Comparison of ENCODE assay signal across 12 cellular contexts in the genomic region with DNA sequence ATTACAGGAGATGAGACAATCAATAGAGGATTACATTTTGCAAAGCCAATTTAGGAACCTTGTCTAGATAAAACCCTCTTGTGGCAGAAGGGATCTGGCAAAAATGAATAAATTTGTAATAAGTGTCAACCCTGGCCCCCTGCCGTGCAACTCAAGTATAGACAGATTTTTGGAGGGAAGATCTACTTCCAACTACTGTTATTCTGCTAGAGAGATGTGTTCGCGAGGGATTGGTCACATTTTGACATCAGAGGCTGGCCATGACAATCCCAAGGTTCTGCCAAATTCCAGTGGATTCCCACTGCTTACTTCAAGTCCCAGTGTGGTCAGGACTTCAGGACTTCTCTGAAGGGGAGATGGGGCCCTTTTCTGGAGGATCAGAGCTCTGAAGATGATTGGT.
A peak's percentile ranks its signal among the peaks of the same experiment; 100 is the strongest.
DNase-seq lines count a peak whose midpoint lies in the region; ATAC-seq, FAIRE-seq and TF ChIP-seq lines count a peak whose summit lies in the region.
"Had no signal": no experiment of that assay in that cellular context is flagged by ENCODE, and none has a peak within 500 bp of the region (broad histone marks: within the 10 kb centered on the region; RNA-seq: fewer than 3 reads in every experiment).

No MANE protein-coding gene starts in this region.

- no peak overlapping the region for H3K27ac Mint-ChIP-seq in activated CD4-positive, alpha-beta T cell treated with anti-CD3 and anti-CD28 coated beads, Interleukin-2, amount 10 ng/mL, durations not matched to agents 7 days and 5 days
- H3K27ac Mint-ChIP-seq in immature natural killer cell, result no peak overlapping the region
- H3K27ac Mint-ChIP-seq: activated naive CD4-positive, alpha-beta T cell treated with anti-CD3 and anti-CD28 coated beads for 36 hours had no signal

- H3K27me3 ChIP-seq in keratinocyte (ENCODE audit: control insufficient read depth, extremely low read depth, insufficient read depth, low read length), result peaks cover 27% of the 10 kb centered on the region
- no peaks in the 10 kb centered on the region for H3K27me3 ChIP-seq in thymus (ENCODE audit: control insufficient read depth, insufficient read depth)

- H3K4me2 ChIP-seq in keratinocyte (ENCODE audit: control insufficient read depth, extremely low read depth, insufficient read depth, low read depth, low read length), result peak overlapping the region; percentile 56

- H3K4me1 ChIP-seq in keratinocyte (ENCODE audit: control insufficient read depth, extremely low read depth, insufficient read depth, low read length) (peaks cover 38% of the 10 kb centered on the region), thymus (ENCODE audit: control insufficient read depth, insufficient read depth, low read length) (peaks cover 8% of the 10 kb centered on the region)

- DNase-seq in Jurkat, Clone E6-1 (ENCODE audit: low read depth, low spot score), result peak; percentile 59
- DNase-seq in amniotic epithelial cell (ENCODE audit: low read depth) (peak; percentile 67), keratinocyte (ENCODE audit: low read depth, low spot score) (no peak), DMS153 treated with DMSO at 0.1 percent for 48 hours (lab: John Stamatoyannopoulos, UW; ENCODE audit: unreplicated experiment) (no peak), immature natural killer cell (no peak)
- no peak for DNase-seq in activated CD4-positive, alpha-beta T cell treated with anti-CD3 and anti-CD28 coated beads, Interleukin-2, amount 10 ng/mL, durations not matched to agents 7 days and 5 days
- DNase-seq: activated CD4-positive, alpha-beta T cell treated with anti-CD3 and anti-CD28 coated beads for 4 hours; activated naive CD4-positive, alpha-beta T cell treated with anti-CD3 and anti-CD28 coated beads for 36 hours; DMS79 treated with DMSO at 0.1 percent for 48 hours; NCI-H187 had no signal

- H3K36me3 ChIP-seq in keratinocyte (ENCODE audit: control insufficient read depth in 2 of 2, extremely low read depth in 1 of 2, insufficient read depth in 2 of 2, low read length in 2 of 2) (no peaks in the 10 kb centered on the region), thymus (ENCODE audit: control insufficient read depth, insufficient read depth) (no peaks in the 10 kb centered on the region)

- no peak overlapping the region for H3K4me3 ChIP-seq in Jurkat, Clone E6-1 (ENCODE audit: low read length)
- no peak overlapping the region for H3K4me3 ChIP-seq in keratinocyte (ENCODE audit: control insufficient read depth in 2 of 3, extremely low read depth in 1 of 3, insufficient read depth in 2 of 3, low read depth in 1 of 3, low read length in 3 of 3)
- H3K4me3 ChIP-seq in thymus (ENCODE audit: low read length), result no peak overlapping the region

- H3K9me3 ChIP-seq in keratinocyte (ENCODE audit: control insufficient read depth, low read depth, low read length), result no peaks in the 10 kb centered on the region
- no peaks in the 10 kb centered on the region for H3K9me3 ChIP-seq in thymus (ENCODE audit: control insufficient read depth)

- no peak for TF ChIP-seq CTCF in keratinocyte (optimal IDR thresholded peaks at IDR 0.05 in 1 of 3, IDR thresholded peaks at IDR 0.05 in 1 of 3, conservative IDR thresholded peaks at IDR 0.05 in 1 of 3; ENCODE audit: extremely low read depth in 1 of 3, insufficient read depth in 2 of 3, low read length in 3 of 3)

- CTCF ChIA-PET in activated CD4-positive, alpha-beta T cell treated with anti-CD3 and anti-CD28 coated beads, Interleukin-2, amount 10 ng/mL, durations not matched to agents 7 days and 5 days (lab: Charles Lee), result no interaction called here

- no peak overlapping the region for H2AFZ ChIP-seq in keratinocyte (ENCODE audit: control insufficient read depth, low read length)

- no peaks in the 10 kb centered on the region for H3K36me3 Mint-ChIP-seq in activated CD4-positive, alpha-beta T cell treated with anti-CD3 and anti-CD28 coated beads, Interleukin-2, amount 10 ng/mL, durations not matched to agents 7 days and 5 days (ENCODE audit: low read depth)
- H3K36me3 Mint-ChIP-seq in immature natural killer cell, result no peaks in the 10 kb centered on the region

- H3K27me3 Mint-ChIP-seq in activated CD4-positive, alpha-beta T cell treated with anti-CD3 and anti-CD28 coated beads, Interleukin-2, amount 10 ng/mL, durations not matched to agents 7 days and 5 days, result peaks cover 17% of the 10 kb centered on the region
- H3K27me3 Mint-ChIP-seq in immature natural killer cell (ENCODE audit: low read depth in 3 of 3), result peaks cover 4 to 11% (median 5%) of the 10 kb centered on the region in 3 donors

- no peak overlapping the region for H3K27ac ChIP-seq in keratinocyte (ENCODE audit: control insufficient read depth, insufficient read depth, low read length)
- H3K27ac ChIP-seq in thymus (ENCODE audit: low read depth), result peak overlapping the region; percentile 36

- H3K79me2 ChIP-seq in keratinocyte (ENCODE audit: control insufficient read depth, insufficient read depth, low read length), result no peaks in the 10 kb centered on the region

- H4K20me1 ChIP-seq in keratinocyte (ENCODE audit: control insufficient read depth, extremely low read depth, insufficient read depth, low read length), result no peaks in the 10 kb centered on the region

- no peak overlapping the region for H3K9ac ChIP-seq in keratinocyte (ENCODE audit: control insufficient read depth, extremely low read depth, insufficient read depth, low read length)

- H3K9me1 ChIP-seq in keratinocyte (ENCODE audit: control insufficient read depth, extremely low read depth, insufficient read depth, low read length), result no peaks in the 10 kb centered on the region

- H3K4me3 Mint-ChIP-seq in activated CD4-positive, alpha-beta T cell treated with anti-CD3 and anti-CD28 coated beads, Interleukin-2, amount 10 ng/mL, durations not matched to agents 7 days and 5 days, result no peak overlapping the region
- no peak overlapping the region for H3K4me3 Mint-ChIP-seq in immature natural killer cell
- H3K4me3 Mint-ChIP-seq: activated naive CD4-positive, alpha-beta T cell treated with anti-CD3 and anti-CD28 coated beads for 36 hours had no signal

- WGBS in thymus, result 93% methylated on average over 3 of the region's 3 CpGs

- H3K4me1 Mint-ChIP-seq in activated CD4-positive, alpha-beta T cell treated with anti-CD3 and anti-CD28 coated beads, Interleukin-2, amount 10 ng/mL, durations not matched to agents 7 days and 5 days, result peaks cover 17% of the 10 kb centered on the region
- H3K4me1 Mint-ChIP-seq in immature natural killer cell, result peaks cover 0 to 5% of the 10 kb centered on the region in 2 donors

- H3K9me3 Mint-ChIP-seq in activated CD4-positive, alpha-beta T cell treated with anti-CD3 and anti-CD28 coated beads, Interleukin-2, amount 10 ng/mL, durations not matched to agents 7 days and 5 days, result no peaks in the 10 kb centered on the region
- H3K9me3 Mint-ChIP-seq in immature natural killer cell, result no peaks in the 10 kb centered on the region
- H3K9me3 Mint-ChIP-seq: activated naive CD4-positive, alpha-beta T cell treated with anti-CD3 and anti-CD28 coated beads for 36 hours had no signal

- dilution Hi-C loops in keratinocyte (cut with MboI; ENCODE audit: extremely low pct_ligation_motif_present, low sequenced_read_pairs), result no loop called here

- ATAC-seq in GM21390 (IDR thresholded peaks at IDR 0.05; ENCODE audit: unreplicated experiment), result no peak

- POLR2A ChIA-PET in activated CD4-positive, alpha-beta T cell treated with anti-CD3 and anti-CD28 coated beads, Interleukin-2, amount 10 ng/mL, durations not matched to agents 7 days and 5 days (lab: Charles Lee), result no interaction called here

- no peak for FAIRE-seq in keratinocyte (lab: Jason Lieb, UNC)

Comparison
In these comparisons a context has a peak if more than half of its experiments do, and no peak if none do; other contexts are left out.
1. DNase-seq: peak in Jurkat, Clone E6-1 (single experiment) and amniotic epithelial cell (single experiment); none in keratinocyte (single experiment), DMS153 treated with DMSO at 0.1 percent for 48 hours (single experiment), activated CD4-positive, alpha-beta T cell treated with anti-CD3 and anti-CD28 coated beads, Interleukin-2, amount 10 ng/mL, durations not matched to agents 7 days and 5 days (single experiment) and immature natural killer cell (0 of 3).